In the genomic region with DNA sequence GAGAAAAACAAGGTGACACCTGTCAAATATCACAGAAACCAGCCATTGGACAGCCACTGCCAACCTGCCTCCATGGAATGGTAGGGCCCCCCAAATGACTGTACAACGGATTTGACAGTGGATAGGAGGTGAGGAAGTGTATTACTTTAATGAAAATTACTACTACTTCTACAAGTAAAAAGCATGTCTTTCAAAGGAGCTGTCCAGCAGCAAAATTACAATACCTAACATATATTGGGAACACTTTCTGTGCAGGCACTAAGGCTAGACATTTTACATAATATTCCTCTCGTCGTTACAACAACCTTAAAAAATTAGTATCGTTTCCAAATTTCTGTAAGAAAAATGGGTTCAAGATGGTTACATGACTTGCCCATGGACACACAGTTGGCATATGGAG, we compare ENCODE assay signal across 2 cellular contexts.
A peak's percentile ranks its signal among the peaks of the same experiment; 100 is the strongest.
TF ChIP-seq lines count a peak whose summit lies in the region.

No MANE protein-coding gene starts in this region.

TF ChIP-seq in SK-N-SH, 30 proteins besides CTCF, POLR2A, EP300 and RAD21:
- peak; percentile 82 for TF ChIP-seq REST (IDR thresholded peaks at IDR 0.05; ENCODE audit: low read depth, low read length)
- TF ChIP-seq USF2 (IDR thresholded peaks at IDR 0.05; ENCODE audit: borderline replicate concordance, low read depth, low read length): no peak

TF ChIP-seq in SK-N-SH treated with all-trans-retinoic acid at 6 μM for 48 hours, 23 proteins besides CTCF, POLR2A, EP300 and RAD21 (continued from another document):
- TF ChIP-seq PATZ1 (CRISPR knock-in tag; IDR thresholded peaks at IDR 0.05; ENCODE audit: borderline replicate concordance) (no peak), ZNF8 (CRISPR knock-in tag; IDR thresholded peaks at IDR 0.05) (no peak), ESRRG (CRISPR knock-in tag; IDR thresholded peaks at IDR 0.05) (no peak), CSDC2 (CRISPR knock-in tag; IDR thresholded peaks at IDR 0.05) (no peak), ZNF565 (CRISPR knock-in tag; conservative IDR thresholded peaks at IDR 0.05; ENCODE audit: low read depth) (no peak), ZFP3 (CRISPR knock-in tag; IDR thresholded peaks at IDR 0.05) (no peak), OSR1 (CRISPR knock-in tag; IDR thresholded peaks at IDR 0.05) (no peak)
- TF ChIP-seq, protein P1, sequence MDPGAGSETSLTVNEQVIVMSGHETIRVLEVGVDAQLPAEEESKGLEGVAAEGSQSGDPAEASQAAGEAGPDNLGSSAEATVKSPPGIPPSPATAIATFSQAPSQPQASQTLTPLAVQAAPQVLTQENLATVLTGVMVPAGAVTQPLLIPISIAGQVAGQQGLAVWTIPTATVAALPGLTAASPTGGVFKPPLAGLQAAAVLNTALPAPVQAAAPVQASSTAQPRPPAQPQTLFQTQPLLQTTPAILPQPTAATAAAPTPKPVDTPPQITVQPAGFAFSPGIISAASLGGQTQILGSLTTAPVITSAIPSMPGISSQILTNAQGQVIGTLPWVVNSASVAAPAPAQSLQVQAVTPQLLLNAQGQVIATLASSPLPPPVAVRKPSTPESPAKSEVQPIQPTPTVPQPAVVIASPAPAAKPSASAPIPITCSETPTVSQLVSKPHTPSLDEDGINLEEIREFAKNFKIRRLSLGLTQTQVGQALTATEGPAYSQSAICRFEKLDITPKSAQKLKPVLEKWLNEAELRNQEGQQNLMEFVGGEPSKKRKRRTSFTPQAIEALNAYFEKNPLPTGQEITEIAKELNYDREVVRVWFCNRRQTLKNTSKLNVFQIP (CRISPR knock-in tag; IDR thresholded peaks at IDR 0.05; ENCODE audit: borderline replicate concordance, low read depth): no peak
